ENCODE assay signal across 23 cellular contexts in the genomic region with DNA sequence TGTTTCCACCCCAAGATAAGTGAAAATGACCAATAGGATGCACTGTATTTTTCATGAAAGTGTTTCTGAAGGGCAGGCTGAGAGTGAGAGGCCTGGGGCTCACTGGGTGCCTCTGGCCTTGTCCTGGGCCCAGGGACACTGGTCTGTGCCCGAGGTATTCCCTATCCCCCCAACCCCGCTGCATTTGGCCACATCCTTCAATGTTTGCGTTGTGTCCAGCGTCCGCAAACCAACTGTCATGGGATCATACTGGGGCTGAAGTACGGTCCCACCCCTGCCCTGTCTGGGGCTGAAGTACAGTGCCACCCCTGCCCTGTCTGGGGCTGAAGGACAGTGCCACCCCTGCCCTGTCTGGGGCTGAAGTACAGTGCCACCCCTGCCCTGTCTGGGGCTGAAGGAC. TPM values are rescaled to one million over a fixed set of nuclear protein-coding genes. Genes with fewer than 3 reads are reported as not detected.
DNase-seq lines count a peak whose midpoint lies in the region; ATAC-seq and TF ChIP-seq lines count a peak whose summit lies in the region.
"Had no signal": no experiment of that assay in that cellular context is flagged by ENCODE, and none has a peak within 500 bp of the region (broad histone marks: within the 10 kb centered on the region; RNA-seq: fewer than 3 reads in every experiment).

No MANE protein-coding gene starts in this region.

- no peak for TF ChIP-seq EP300 in gastroesophageal sphincter (IDR thresholded peaks at IDR 0.05)
- TF ChIP-seq EP300 in stomach (IDR thresholded peaks at IDR 0.05): no peak

- TF ChIP-seq POLR2A in gastroesophageal sphincter (IDR thresholded peaks at IDR 0.05): no peak
- no peak for TF ChIP-seq POLR2A in right lobe of liver (IDR thresholded peaks at IDR 0.05)
- no peak for TF ChIP-seq POLR2A in stomach (IDR thresholded peaks at IDR 0.05)

- no peaks in the 10 kb centered on the region for H3K9me3 Mint-ChIP-seq in activated T-helper 17 cell treated with anti-CD3 and anti-CD28 coated beads, Interleukin-2, amount 50 U/mL, for 72 hours
- H3K9me3 Mint-ChIP-seq in T-cell: no peaks in the 10 kb centered on the region
- H3K9me3 Mint-ChIP-seq: activated B cell treated with CpG ODN at 0.5 μM for 24 hours; activated CD4-positive, alpha-beta memory T cell treated with anti-CD3 and anti-CD28 coated beads for 36 hours had no signal

- TF ChIP-seq CTCF in gastroesophageal sphincter (IDR thresholded peaks at IDR 0.05) (no peak), right lobe of liver (IDR thresholded peaks at IDR 0.05) (no peak), stomach (IDR thresholded peaks at IDR 0.05) (no peak), foreskin fibroblast (IDR thresholded peaks at IDR 0.05; ENCODE audit: low read depth, low read length) (no peak)

- H3K27me3 ChIP-seq in gastroesophageal sphincter (no peaks in the 10 kb centered on the region), right lobe of liver (no peaks in the 10 kb centered on the region), stomach (no peaks in the 10 kb centered on the region)
- H3K27me3 ChIP-seq: tibial artery had no signal

- peaks cover 88% of the 10 kb centered on the region for H3K36me3 Mint-ChIP-seq in activated T-helper 17 cell treated with anti-CD3 and anti-CD28 coated beads, Interleukin-2, amount 50 U/mL, for 72 hours (ENCODE audit: low read depth)
- H3K36me3 Mint-ChIP-seq in T-cell: peaks cover 57% of the 10 kb centered on the region

- peaks cover 0 to 94% of the 10 kb centered on the region in 2 donors for H3K36me3 ChIP-seq in gastroesophageal sphincter
- H3K36me3 ChIP-seq in right lobe of liver: peaks cover 6 to 68% (median 29%) of the 10 kb centered on the region in 4 donors
- H3K36me3 ChIP-seq in stomach: peaks cover 74 to 95% (median 94%) of the 10 kb centered on the region in 4 donors

- no peak overlapping the region for H3K4me3 Mint-ChIP-seq in activated T-helper 17 cell treated with anti-CD3 and anti-CD28 coated beads, Interleukin-2, amount 50 U/mL, for 72 hours
- H3K4me3 Mint-ChIP-seq in T-cell: no peak overlapping the region
- H3K4me3 Mint-ChIP-seq: activated B cell treated with CpG ODN at 0.5 μM for 24 hours; activated CD4-positive, alpha-beta memory T cell treated with anti-CD3 and anti-CD28 coated beads for 36 hours; H9 had no signal

- CTCF ChIA-PET in T-cell (lab: Charles Lee): no interaction called here

- POLR2A ChIA-PET in T-cell (lab: Charles Lee): interaction anchor here in 1 of 2 donors (1.6 kb wide), 1 partner anchor 24 kb away, joined by 3 read pairs; no protein-coding TSS in a partner anchor

- H3K9me3 ChIP-seq in gastroesophageal sphincter (no peaks in the 10 kb centered on the region), right lobe of liver (no peaks in the 10 kb centered on the region), stomach (no peaks in the 10 kb centered on the region)
- H3K9me3 ChIP-seq: tibial artery had no signal

- H3K4me1 ChIP-seq in gastroesophageal sphincter (peaks cover 0 to 21% (median 0%) of the 10 kb centered on the region in 3 donors), right lobe of liver (no peaks in the 10 kb centered on the region), stomach (peaks cover 0 to 15% (median 7%) of the 10 kb centered on the region in 4 donors)

- WGBS in gastroesophageal sphincter (ENCODE audit: low coverage in 1 of 2), 2 donors: 90 to 100% methylated on average over 1 to 5 of the region's 6 CpGs
- 62% methylated on average over 6 of the region's 6 CpGs for WGBS in right lobe of liver (ENCODE audit: insufficient coverage, low coverage, low lambda C conversion rate, missing lambda C conversion rate)
- 84 to 92% (median 84%) methylated on average over 2 to 6 of the region's 6 CpGs for WGBS in stomach, 5 donors

- H3K4me3 ChIP-seq in gastroesophageal sphincter: no peak overlapping the region
- no peak overlapping the region for H3K4me3 ChIP-seq in right lobe of liver
- H3K4me3 ChIP-seq in stomach: no peak overlapping the region
- H3K4me3 ChIP-seq in foreskin fibroblast (ENCODE audit: low read depth in 1 of 2, low read length in 2 of 2): no peak overlapping the region
- H3K4me3 ChIP-seq: skin epidermis, tibial artery had no signal

- intact Hi-C loops in right lobe of liver (cut with DNase I): no loop called here
- intact Hi-C loops in stomach (cut with DNase I; ENCODE audit: low total_unique reads): no loop called here

- DNase-seq in right lobe of liver: peak in 2 of 3 donors; percentile 10 to 31
- DNase-seq in stomach: no peak
- no peak for DNase-seq in G401 (ENCODE audit: low spot score)
- no peak for DNase-seq in foreskin fibroblast
- DNase-seq in T-cell: no peak
- DNase-seq: activated B cell treated with CpG ODN at 0.5 μM for 24 hours; activated CD4-positive, alpha-beta memory T cell treated with anti-CD3 and anti-CD28 coated beads for 36 hours; activated T-cell treated with anti-CD3 and anti-CD28 coated beads, Interleukin-2, amount 50 U/mL, for 1 hour; AML-193; central memory CD4-positive, alpha-beta T cell; effector CD4-positive, alpha-beta T cell; H9; KBM-7; kidney glomerular epithelial cell; NCI-H187 treated with DMSO at 0.1 percent for 48 hours; NCI-H226; NCI-H748 treated with DMSO at 0.1 percent for 48 hours; stimulated activated naive CD4-positive, alpha-beta T cell had no signal

- H3K27ac ChIP-seq in gastroesophageal sphincter (peak overlapping the region in 3 of 4 donors; percentile 7 to 57 (median 41)), right lobe of liver (peak overlapping the region in 1 of 3 donors; percentile 57), stomach (peak overlapping the region in 4 of 5 donors; percentile 17 to 74 (median 40))
- H3K27ac ChIP-seq: tibial artery had no signal

- peaks cover 6% of the 10 kb centered on the region for H3K4me1 Mint-ChIP-seq in activated T-helper 17 cell treated with anti-CD3 and anti-CD28 coated beads, Interleukin-2, amount 50 U/mL, for 72 hours
- no peaks in the 10 kb centered on the region for H3K4me1 Mint-ChIP-seq in T-cell
- H3K4me1 Mint-ChIP-seq: activated B cell treated with CpG ODN at 0.5 μM for 24 hours, H9 had no signal

- H3K27me3 Mint-ChIP-seq in activated T-helper 17 cell treated with anti-CD3 and anti-CD28 coated beads, Interleukin-2, amount 50 U/mL, for 72 hours: no peaks in the 10 kb centered on the region
- H3K27me3 Mint-ChIP-seq in T-cell: no peaks in the 10 kb centered on the region
- H3K27me3 Mint-ChIP-seq: activated B cell treated with CpG ODN at 0.5 μM for 24 hours; activated CD4-positive, alpha-beta memory T cell treated with anti-CD3 and anti-CD28 coated beads for 36 hours had no signal

- in situ Hi-C loops in G401 (cut with HindIII; ENCODE audit: low sequenced_read_pairs): no loop called here

- ATAC-seq in activated T-helper 17 cell treated with anti-CD3 and anti-CD28 coated beads, Interleukin-2, amount 50 U/mL, for 72 hours (replicated peaks): no peak
- ATAC-seq in gastroesophageal sphincter: no peak
- ATAC-seq in right lobe of liver: peak in 1 of 4 donors; percentile 20
- ATAC-seq in T-cell (replicated peaks in 1 of 4): no peak
- no peak for ATAC-seq in HG03108 (IDR thresholded peaks at IDR 0.05; ENCODE audit: unreplicated experiment)

- H3K27ac Mint-ChIP-seq in activated T-helper 17 cell treated with anti-CD3 and anti-CD28 coated beads, Interleukin-2, amount 50 U/mL, for 72 hours: peak overlapping the region; percentile 50
- no peak overlapping the region for H3K27ac Mint-ChIP-seq in T-cell
- H3K27ac Mint-ChIP-seq: activated B cell treated with CpG ODN at 0.5 μM for 24 hours; activated CD4-positive, alpha-beta memory T cell treated with anti-CD3 and anti-CD28 coated beads for 36 hours; H9 had no signal

RNA-seq across cellular contexts. Expression of a gene that starts 22.0 kb away (rescaled TPM):
- 1 to 10 TPM; 1.1 to 1.2 TPM for total RNA-seq in activated T-helper 17 cell treated with anti-CD3 and anti-CD28 coated beads, Interleukin-2, amount 50 U/mL, for 72 hours
- total RNA-seq in gastroesophageal sphincter: 1 to 10 TPM in 2 of 4 donors, under 1 TPM in 1, not detected in 1; 0.78 to 6.9 (median 1.5) TPM
- under 1 TPM in 5 of 6 experiments, not detected in 1; 0.46 to 0.84 (median 0.64) TPM for total RNA-seq in right lobe of liver
- total RNA-seq in stomach: 1 to 10 TPM in 4 of 5 donors, not detected in 1; 1.7 to 5.8 (median 4.1) TPM
- polyA plus RNA-seq in stomach: 1 to 10 TPM in 1 of 3 donors, under 1 TPM in 1, not detected in 1; 0.31 to 1.1 TPM
- total RNA-seq in G401 (2014; rRNA removed; shearing (Covaris generic)): 0.20 TPM in 1 of 2 replicates, not detected in the other
- 1 to 10 TPM in 4 of 5 donors, under 1 TPM in 1; 0.60 to 2.5 (median 1.6) TPM for total RNA-seq in T-cell

Comparison
In these comparisons a context has a peak if more than half of its experiments do, and no peak if none do; other contexts are left out.
1. DNase-seq: peak in right lobe of liver (2 of 3); none in stomach (single experiment), G401 (single experiment), foreskin fibroblast (0 of 2) and T-cell (0 of 34).